Comparison of ENCODE assay signal across 1 cellular context in genomic region chr14:74064883-74065282, GRCh38.
TF ChIP-seq lines count a peak whose summit lies in the region.

No MANE protein-coding gene starts in this region.

TF ChIP-seq in GM23338, 12 proteins besides CTCF, POLR2A, EP300 and RAD21 (continued from another document):
- TF ChIP-seq, protein P1, sequence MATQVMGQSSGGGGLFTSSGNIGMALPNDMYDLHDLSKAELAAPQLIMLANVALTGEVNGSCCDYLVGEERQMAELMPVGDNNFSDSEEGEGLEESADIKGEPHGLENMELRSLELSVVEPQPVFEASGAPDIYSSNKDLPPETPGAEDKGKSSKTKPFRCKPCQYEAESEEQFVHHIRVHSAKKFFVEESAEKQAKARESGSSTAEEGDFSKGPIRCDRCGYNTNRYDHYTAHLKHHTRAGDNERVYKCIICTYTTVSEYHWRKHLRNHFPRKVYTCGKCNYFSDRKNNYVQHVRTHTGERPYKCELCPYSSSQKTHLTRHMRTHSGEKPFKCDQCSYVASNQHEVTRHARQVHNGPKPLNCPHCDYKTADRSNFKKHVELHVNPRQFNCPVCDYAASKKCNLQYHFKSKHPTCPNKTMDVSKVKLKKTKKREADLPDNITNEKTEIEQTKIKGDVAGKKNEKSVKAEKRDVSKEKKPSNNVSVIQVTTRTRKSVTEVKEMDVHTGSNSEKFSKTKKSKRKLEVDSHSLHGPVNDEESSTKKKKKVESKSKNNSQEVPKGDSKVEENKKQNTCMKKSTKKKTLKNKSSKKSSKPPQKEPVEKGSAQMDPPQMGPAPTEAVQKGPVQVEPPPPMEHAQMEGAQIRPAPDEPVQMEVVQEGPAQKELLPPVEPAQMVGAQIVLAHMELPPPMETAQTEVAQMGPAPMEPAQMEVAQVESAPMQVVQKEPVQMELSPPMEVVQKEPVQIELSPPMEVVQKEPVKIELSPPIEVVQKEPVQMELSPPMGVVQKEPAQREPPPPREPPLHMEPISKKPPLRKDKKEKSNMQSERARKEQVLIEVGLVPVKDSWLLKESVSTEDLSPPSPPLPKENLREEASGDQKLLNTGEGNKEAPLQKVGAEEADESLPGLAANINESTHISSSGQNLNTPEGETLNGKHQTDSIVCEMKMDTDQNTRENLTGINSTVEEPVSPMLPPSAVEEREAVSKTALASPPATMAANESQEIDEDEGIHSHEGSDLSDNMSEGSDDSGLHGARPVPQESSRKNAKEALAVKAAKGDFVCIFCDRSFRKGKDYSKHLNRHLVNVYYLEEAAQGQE (IDR thresholded peaks at IDR 0.05; ENCODE audit: unreplicated experiment) = no peak
- no peak for TF ChIP-seq EZH2phosphoT487 (IDR thresholded peaks at IDR 0.05; ENCODE audit: unreplicated experiment)
- no peak for TF ChIP-seq ETS1 (IDR thresholded peaks at IDR 0.05)
- TF ChIP-seq NANOG (IDR thresholded peaks at IDR 0.05; ENCODE audit: borderline replicate concordance) = no peak
- TF ChIP-seq, protein P2, sequence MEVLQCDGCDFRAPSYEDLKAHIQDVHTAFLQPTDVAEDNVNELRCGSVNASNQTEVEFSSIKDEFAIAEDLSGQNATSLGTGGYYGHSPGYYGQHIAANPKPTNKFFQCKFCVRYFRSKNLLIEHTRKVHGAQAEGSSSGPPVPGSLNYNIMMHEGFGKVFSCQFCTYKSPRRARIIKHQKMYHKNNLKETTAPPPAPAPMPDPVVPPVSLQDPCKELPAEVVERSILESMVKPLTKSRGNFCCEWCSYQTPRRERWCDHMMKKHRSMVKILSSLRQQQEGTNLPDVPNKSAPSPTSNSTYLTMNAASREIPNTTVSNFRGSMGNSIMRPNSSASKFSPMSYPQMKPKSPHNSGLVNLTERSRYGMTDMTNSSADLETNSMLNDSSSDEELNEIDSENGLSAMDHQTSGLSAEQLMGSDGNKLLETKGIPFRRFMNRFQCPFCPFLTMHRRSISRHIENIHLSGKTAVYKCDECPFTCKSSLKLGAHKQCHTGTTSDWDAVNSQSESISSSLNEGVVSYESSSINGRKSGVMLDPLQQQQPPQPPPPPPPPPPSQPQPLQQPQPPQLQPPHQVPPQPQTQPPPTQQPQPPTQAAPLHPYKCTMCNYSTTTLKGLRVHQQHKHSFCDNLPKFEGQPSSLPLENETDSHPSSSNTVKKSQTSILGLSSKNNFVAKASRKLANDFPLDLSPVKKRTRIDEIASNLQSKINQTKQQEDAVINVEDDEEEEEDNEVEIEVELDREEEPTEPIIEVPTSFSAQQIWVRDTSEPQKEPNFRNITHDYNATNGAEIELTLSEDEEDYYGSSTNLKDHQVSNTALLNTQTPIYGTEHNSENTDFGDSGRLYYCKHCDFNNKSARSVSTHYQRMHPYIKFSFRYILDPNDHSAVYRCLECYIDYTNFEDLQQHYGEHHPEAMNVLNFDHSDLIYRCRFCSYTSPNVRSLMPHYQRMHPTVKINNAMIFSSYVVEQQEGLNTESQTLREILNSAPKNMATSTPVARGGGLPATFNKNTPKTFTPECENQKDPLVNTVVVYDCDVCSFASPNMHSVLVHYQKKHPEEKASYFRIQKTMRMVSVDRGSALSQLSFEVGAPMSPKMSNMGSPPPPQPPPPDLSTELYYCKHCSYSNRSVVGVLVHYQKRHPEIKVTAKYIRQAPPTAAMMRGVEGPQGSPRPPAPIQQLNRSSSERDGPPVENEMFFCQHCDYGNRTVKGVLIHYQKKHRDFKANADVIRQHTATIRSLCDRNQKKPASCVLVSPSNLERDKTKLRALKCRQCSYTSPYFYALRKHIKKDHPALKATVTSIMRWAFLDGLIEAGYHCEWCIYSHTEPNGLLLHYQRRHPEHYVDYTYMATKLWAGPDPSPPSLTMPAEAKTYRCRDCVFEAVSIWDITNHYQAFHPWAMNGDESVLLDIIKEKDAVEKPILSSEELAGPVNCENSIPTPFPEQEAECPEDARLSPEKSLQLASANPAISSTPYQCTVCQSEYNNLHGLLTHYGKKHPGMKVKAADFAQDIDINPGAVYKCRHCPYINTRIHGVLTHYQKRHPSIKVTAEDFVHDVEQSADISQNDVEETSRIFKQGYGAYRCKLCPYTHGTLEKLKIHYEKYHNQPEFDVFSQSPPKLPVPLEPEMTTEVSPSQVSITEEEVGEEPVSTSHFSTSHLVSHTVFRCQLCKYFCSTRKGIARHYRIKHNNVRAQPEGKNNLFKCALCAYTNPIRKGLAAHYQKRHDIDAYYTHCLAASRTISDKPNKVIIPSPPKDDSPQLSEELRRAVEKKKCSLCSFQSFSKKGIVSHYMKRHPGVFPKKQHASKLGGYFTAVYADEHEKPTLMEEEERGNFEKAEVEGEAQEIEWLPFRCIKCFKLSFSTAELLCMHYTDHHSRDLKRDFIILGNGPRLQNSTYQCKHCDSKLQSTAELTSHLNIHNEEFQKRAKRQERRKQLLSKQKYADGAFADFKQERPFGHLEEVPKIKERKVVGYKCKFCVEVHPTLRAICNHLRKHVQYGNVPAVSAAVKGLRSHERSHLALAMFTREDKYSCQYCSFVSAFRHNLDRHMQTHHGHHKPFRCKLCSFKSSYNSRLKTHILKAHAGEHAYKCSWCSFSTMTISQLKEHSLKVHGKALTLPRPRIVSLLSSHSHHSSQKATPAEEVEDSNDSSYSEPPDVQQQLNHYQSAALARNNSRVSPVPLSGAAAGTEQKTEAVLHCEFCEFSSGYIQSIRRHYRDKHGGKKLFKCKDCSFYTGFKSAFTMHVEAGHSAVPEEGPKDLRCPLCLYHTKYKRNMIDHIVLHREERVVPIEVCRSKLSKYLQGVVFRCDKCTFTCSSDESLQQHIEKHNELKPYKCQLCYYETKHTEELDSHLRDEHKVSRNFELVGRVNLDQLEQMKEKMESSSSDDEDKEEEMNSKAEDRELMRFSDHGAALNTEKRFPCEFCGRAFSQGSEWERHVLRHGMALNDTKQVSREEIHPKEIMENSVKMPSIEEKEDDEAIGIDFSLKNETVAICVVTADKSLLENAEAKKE (CRISPR knock-in tag; IDR thresholded peaks at IDR 0.05) = no peak
- no peak for TF ChIP-seq POLR2AphosphoS5 (IDR thresholded peaks at IDR 0.05; ENCODE audit: low read depth)
- TF ChIP-seq JUNB (IDR thresholded peaks at IDR 0.05; ENCODE audit: unreplicated experiment) = no peak
